In genomic region chr15:82046668-82047492, GRCh38 we compare ENCODE assay signal across 8 cellular contexts. TPM values are rescaled to one million over a fixed set of nuclear protein-coding genes. Genes with fewer than 3 reads are reported as not detected.
DNase-seq lines count a peak whose midpoint lies in the region; TF ChIP-seq lines count a peak whose summit lies in the region.

No MANE protein-coding gene starts in this region.

- peaks cover 3% of the 10 kb centered on the region for H3K79me2 ChIP-seq in trophoblast cell (ENCODE audit: control insufficient read depth, insufficient read depth, low read length, poor library complexity)

- peak overlapping the region; percentile 79 for H3K4me3 ChIP-seq in GM06990 (replicated peaks; ENCODE audit: low read depth, low read length)
- peak overlapping the region; percentile 82 for H3K4me3 ChIP-seq in HFF-Myc (replicated peaks; ENCODE audit: low read depth, low read length)
- peak overlapping the region; percentile 88 for H3K4me3 ChIP-seq in cardiac muscle cell
- peak overlapping the region; percentile 77 for H3K4me3 ChIP-seq in trophoblast cell (ENCODE audit: low read depth, low read length)
- peak overlapping the region; percentile 68 to 99 (median 82) for H3K4me3 ChIP-seq in tibial nerve

- peak overlapping the region; percentile 24 for H3K14ac ChIP-seq in trophoblast cell (ENCODE audit: low read length)

- H3K23ac ChIP-seq in trophoblast cell (ENCODE audit: low read length): no peak overlapping the region

- H2AK5ac ChIP-seq in trophoblast cell (ENCODE audit: low read length): no peak overlapping the region

- peak overlapping the region; percentile 74 for H4K91ac ChIP-seq in trophoblast cell (ENCODE audit: low read depth, low read length)

- WGBS in trophoblast cell (ENCODE audit: extremely low coverage, insufficient coverage, insufficient read length): no CpG with 5 or more reads among the region's 119 CpGs
- WGBS in tibial nerve, 2 donors: 1% methylated on average over 41 to 59 of the region's 119 CpGs

- peak; percentile 60 to 69 for TF ChIP-seq POLR2A in tibial nerve (IDR thresholded peaks at IDR 0.05)

- peak overlapping the region; percentile 89 for H3K9ac ChIP-seq in trophoblast cell (ENCODE audit: low read length)

- peak overlapping the region; percentile 1 for H2BK12ac ChIP-seq in trophoblast cell (ENCODE audit: low read length)

- H2AFZ ChIP-seq in trophoblast cell (ENCODE audit: insufficient read depth, low read length, poor library complexity): peak overlapping the region; percentile 79

- H3K36me3 ChIP-seq in GM06990 (ENCODE audit: control insufficient read depth, insufficient read depth, low read length) (no peaks in the 10 kb centered on the region), cardiac muscle cell (no peaks in the 10 kb centered on the region), trophoblast cell (ENCODE audit: control insufficient read depth in 1 of 2, insufficient read depth in 2 of 2, low read length in 2 of 2) (peaks cover 10% of the 10 kb centered on the region in 2 experiments), tibial nerve (peaks cover 0 to 10% (median 0%) of the 10 kb centered on the region in 3 donors)

- peak overlapping the region; percentile 29 for H2BK120ac ChIP-seq in trophoblast cell (ENCODE audit: insufficient read depth, low read length, poor library complexity)

- no peak for TF ChIP-seq EP300 in tibial nerve (IDR thresholded peaks at IDR 0.05)

- peak; percentile 93 for DNase-seq in GM06990 (ENCODE audit: extremely low read depth, insufficient read length)
- DNase-seq in HFF-Myc (ENCODE audit: extremely low read depth, low read depth): peak; percentile 36
- peak; percentile 79 for DNase-seq in MV-4-11 (lab: John Stamatoyannopoulos, UW)
- peak; percentile 79 for DNase-seq in SKM-1 (lab: John Stamatoyannopoulos, UW; ENCODE audit: unreplicated experiment)
- DNase-seq in activated naive CD8-positive, alpha-beta T cell treated with anti-CD3 and anti-CD28 coated beads for 36 hours: peak; percentile 93
- peak; percentile 94 to 96 for DNase-seq in cardiac muscle cell (ENCODE audit: low read depth in 1 of 2, low spot score in 1 of 2)
- peak; percentile 95 to 99 for DNase-seq in trophoblast cell
- DNase-seq in tibial nerve (ENCODE audit: low spot score in 2 of 2): peak; percentile 71 to 81

- H3K4me1 ChIP-seq in cardiac muscle cell (ENCODE audit: low read depth): no peaks in the 10 kb centered on the region
- peaks cover 7 to 13% of the 10 kb centered on the region in 2 experiments for H3K4me1 ChIP-seq in trophoblast cell (ENCODE audit: control insufficient read depth in 1 of 2, insufficient read depth in 2 of 2, low read length in 2 of 2)
- H3K4me1 ChIP-seq in tibial nerve: peaks cover 0 to 27% (median 18%) of the 10 kb centered on the region in 4 donors

- peak overlapping the region; percentile 63 for H4K8ac ChIP-seq in trophoblast cell (ENCODE audit: low read depth, low read length)

- peaks cover 11% of the 10 kb centered on the region for H3K79me1 ChIP-seq in trophoblast cell (ENCODE audit: low read length)

- H3K27ac ChIP-seq in cardiac muscle cell (peak overlapping the region; percentile 57), trophoblast cell (ENCODE audit: low read depth, low read length) (peak overlapping the region; percentile 50), tibial nerve (peak overlapping the region; percentile 88 to 95 (median 94))

- H3K18ac ChIP-seq in trophoblast cell (ENCODE audit: low read length): peak overlapping the region; percentile 80

- H3K9me3 Mint-ChIP-seq in activated naive CD8-positive, alpha-beta T cell treated with anti-CD3 and anti-CD28 coated beads for 36 hours: no peaks in the 10 kb centered on the region

- peak overlapping the region; percentile 81 for H3K27ac Mint-ChIP-seq in activated naive CD8-positive, alpha-beta T cell treated with anti-CD3 and anti-CD28 coated beads for 36 hours

- H3K4ac ChIP-seq in trophoblast cell (ENCODE audit: low read depth, low read length): no peak overlapping the region

- peaks cover 7% of the 10 kb centered on the region for H3K4me1 Mint-ChIP-seq in activated naive CD8-positive, alpha-beta T cell treated with anti-CD3 and anti-CD28 coated beads for 36 hours

- TF ChIP-seq CTCF in GM06990 (IDR thresholded peaks at IDR 0.05; ENCODE audit: insufficient read depth, low read length, poor library complexity, severe bottlenecking) (peak; percentile 37), HFF-Myc (IDR thresholded peaks at IDR 0.05; ENCODE audit: low read depth, low read length, missing control alignments) (peak; percentile 62), cardiac muscle cell (IDR thresholded peaks at IDR 0.05; ENCODE audit: low read depth, low read length) (peak; percentile 66), tibial nerve (IDR thresholded peaks at IDR 0.05) (peak; percentile 31 to 94 (median 80))

- no peaks in the 10 kb centered on the region for H3K36me3 Mint-ChIP-seq in activated naive CD8-positive, alpha-beta T cell treated with anti-CD3 and anti-CD28 coated beads for 36 hours

- H3K9me3 ChIP-seq in cardiac muscle cell (ENCODE audit: low read depth) (no peaks in the 10 kb centered on the region), trophoblast cell (ENCODE audit: insufficient read depth, low read depth, low read length) (peaks cover 11% of the 10 kb centered on the region), tibial nerve (no peaks in the 10 kb centered on the region)

- H3K27me3 ChIP-seq in GM06990 (replicated peaks; ENCODE audit: control insufficient read depth, insufficient read depth, low read length) (peaks cover 3% of the 10 kb centered on the region), cardiac muscle cell (peaks cover 53% of the 10 kb centered on the region), trophoblast cell (ENCODE audit: insufficient read depth, low read length) (peaks cover 27% of the 10 kb centered on the region), tibial nerve (no peaks in the 10 kb centered on the region)

- H3K4me2 ChIP-seq in trophoblast cell (ENCODE audit: low read length): peak overlapping the region; percentile 82

- peaks cover 35% of the 10 kb centered on the region for H3K27me3 Mint-ChIP-seq in activated naive CD8-positive, alpha-beta T cell treated with anti-CD3 and anti-CD28 coated beads for 36 hours

- H3K4me3 Mint-ChIP-seq in activated naive CD8-positive, alpha-beta T cell treated with anti-CD3 and anti-CD28 coated beads for 36 hours: peak overlapping the region; percentile 87

- peak overlapping the region; percentile 84 for H4K12ac ChIP-seq in trophoblast cell (ENCODE audit: low read depth, low read length)

- H2BK5ac ChIP-seq in trophoblast cell (ENCODE audit: low read depth, low read length, poor library complexity): peak overlapping the region; percentile 68

RNA-seq across cellular contexts. Expression of gene MEX3B, which starts 1.1 kb away (rescaled TPM):
- under 1 TPM; 0.33 to 0.40 TPM for total RNA-seq in activated naive CD8-positive, alpha-beta T cell treated with anti-CD3 and anti-CD28 coated beads for 36 hours
- total RNA-seq in cardiac muscle cell (12.4 and 12.7 TPM in 2 replicates), tibial nerve (1 to 10 TPM in 2 of 4 donors, under 1 TPM in 2; 0.30 to 1.9 (median 0.90) TPM)
- 2.4 and 3.8 TPM in 2 replicates for polyA plus RNA-seq in cardiac muscle cell
- 4.6 and 4.8 TPM in 2 replicates for polyA plus RNA-seq in trophoblast cell (2013)

Comparison
In these comparisons a context has a peak if more than half of its experiments do, and no peak if none do; other contexts are left out.
1. Peak in every context shown above with its lines: DNase-seq, H3K4me3 ChIP-seq and H3K27ac ChIP-seq.
2. DNase-seq: peak in every context shown above with its lines; median percentile 97 in trophoblast cell; 95 in cardiac muscle cell; 93 in GM06990; 93 in activated naive CD8-positive, alpha-beta T cell treated with anti-CD3 and anti-CD28 coated beads for 36 hours; 79 in MV-4-11; 79 in SKM-1; 76 in tibial nerve; 36 in HFF-Myc.